16 cellular contexts compared by ENCODE assay signal in genomic region chr10:7572435-7572834, GRCh38.
DNase-seq lines count a peak whose midpoint lies in the region; ATAC-seq and TF ChIP-seq lines count a peak whose summit lies in the region.
"Had no signal": no experiment of that assay in that cellular context is flagged by ENCODE, and none has a peak within 500 bp of the region (broad histone marks: within the 10 kb centered on the region; RNA-seq: fewer than 3 reads in every experiment).

No MANE protein-coding gene starts in this region.

- no peaks in the 10 kb centered on the region for H3F3A ChIP-seq in GM23248 (ENCODE audit: insufficient read depth)

- H3K36me3 ChIP-seq in GM23248 (ENCODE audit: low read depth), result no peaks in the 10 kb centered on the region
- no peaks in the 10 kb centered on the region for H3K36me3 ChIP-seq in body of pancreas (replicated peaks in 1 of 2; ENCODE audit: insufficient read depth in 1 of 2, low read depth in 2 of 2)
- no peaks in the 10 kb centered on the region for H3K36me3 ChIP-seq in lung (ENCODE audit: control insufficient read depth in 2 of 2, insufficient read depth in 2 of 2, low read length in 2 of 2)

- H2AFZ ChIP-seq in GM23248, result no peak overlapping the region

- ATAC-seq in body of pancreas, result peak; percentile 33
- peak; percentile 72 for ATAC-seq in lung (ENCODE audit: insufficient read depth, low FRiP score)
- ATAC-seq in activated T-cell treated with anti-CD3 and anti-CD28 coated beads, Interleukin-2, amount 50 U/mL, for 72 hours (replicated peaks in 1 of 2), result no peak

- H3K27me3 ChIP-seq in GM23248 (replicated peaks; ENCODE audit: insufficient read depth) (no peaks in the 10 kb centered on the region; the same call in 1 of the 2 replicates), body of pancreas (no peaks in the 10 kb centered on the region), lung (ENCODE audit: control insufficient read depth, insufficient read depth) (no peaks in the 10 kb centered on the region)

- no peak for TF ChIP-seq POLR2A in body of pancreas (IDR thresholded peaks at IDR 0.05)

- no peak overlapping the region for H3K4me3 Mint-ChIP-seq in activated T-cell treated with anti-CD3 and anti-CD28 coated beads, Interleukin-2, amount 50 U/mL, for 72 hours
- no peak overlapping the region for H3K4me3 Mint-ChIP-seq in mesothelial cell of epicardium

- TF ChIP-seq CTCF in body of pancreas (IDR thresholded peaks at IDR 0.05) (no peak), lung (IDR thresholded peaks at IDR 0.05; ENCODE audit: control extremely low read depth, extremely low read depth) (no peak), mesothelial cell of epicardium (IDR thresholded peaks at IDR 0.05; ENCODE audit: unreplicated experiment) (no peak)

- no peaks in the 10 kb centered on the region for H3K9me3 Mint-ChIP-seq in activated T-cell treated with anti-CD3 and anti-CD28 coated beads, Interleukin-2, amount 50 U/mL, for 72 hours
- no peaks in the 10 kb centered on the region for H3K9me3 Mint-ChIP-seq in mesothelial cell of epicardium

- H3K4me2 ChIP-seq in GM23248 (ENCODE audit: unreplicated experiment), result no peak overlapping the region
- H3K4me2 ChIP-seq: KMS-11 had no signal

- H3K27me3 Mint-ChIP-seq in activated T-cell treated with anti-CD3 and anti-CD28 coated beads, Interleukin-2, amount 50 U/mL, for 72 hours (ENCODE audit: low read depth), result no peaks in the 10 kb centered on the region
- no peaks in the 10 kb centered on the region for H3K27me3 Mint-ChIP-seq in mesothelial cell of epicardium (ENCODE audit: low read depth)

- H3K4me1 ChIP-seq in GM23248 (ENCODE audit: insufficient read depth), result no peaks in the 10 kb centered on the region
- no peaks in the 10 kb centered on the region for H3K4me1 ChIP-seq in body of pancreas
- H3K4me1 ChIP-seq in lung (ENCODE audit: control insufficient read depth in 2 of 2, insufficient read depth in 2 of 2, low read length in 2 of 2), result no peaks in the 10 kb centered on the region

- no peaks in the 10 kb centered on the region for H3K36me3 Mint-ChIP-seq in activated T-cell treated with anti-CD3 and anti-CD28 coated beads, Interleukin-2, amount 50 U/mL, for 72 hours (ENCODE audit: insufficient read depth in 2 of 2)
- no peaks in the 10 kb centered on the region for H3K36me3 Mint-ChIP-seq in mesothelial cell of epicardium

- no peaks in the 10 kb centered on the region for H3K9me2 ChIP-seq in GM23248 (ENCODE audit: insufficient read depth)

- no peak overlapping the region for H3K9ac ChIP-seq in GM23248
- H3K9ac ChIP-seq: KMS-11 had no signal

- no peak overlapping the region for H3K4me3 ChIP-seq in GM23248
- H3K4me3 ChIP-seq in body of pancreas, result no peak overlapping the region
- no peak overlapping the region for H3K4me3 ChIP-seq in lung

- H3K9me3 ChIP-seq in GM23248 (ENCODE audit: low read depth) (no peaks in the 10 kb centered on the region), body of pancreas (no peaks in the 10 kb centered on the region), lung (ENCODE audit: control insufficient read depth in 2 of 2, insufficient read depth in 1 of 2, low read length in 1 of 2) (no peaks in the 10 kb centered on the region)

- no peak overlapping the region for H3K27ac ChIP-seq in GM23248
- H3K27ac ChIP-seq in body of pancreas, result no peak overlapping the region
- H3K27ac ChIP-seq in lung (ENCODE audit: low read depth in 1 of 2, low read length in 1 of 2), result no peak overlapping the region
- H3K27ac ChIP-seq: KMS-11 had no signal

- intact Hi-C loops in body of pancreas (cut with DNase I), result no loop called here

- H3K79me2 ChIP-seq in GM23248 (ENCODE audit: insufficient read depth), result no peaks in the 10 kb centered on the region

- DNase-seq in A172 (ENCODE audit: low spot score) (peak; percentile 18), GM23248 (peak; percentile 57), body of pancreas (no peak), lung (ENCODE audit: low spot score) (no peak), mesothelial cell of epicardium (ENCODE audit: low spot score in 2 of 2, unreplicated experiment in 2 of 2) (no peak), germinal center (ENCODE audit: low spot score) (no peak), NCI-H510A treated with DMSO at 0.1 percent for 48 hours (lab: John Stamatoyannopoulos, UW) (no peak)
- DNase-seq in activated T-cell treated with anti-CD3 and anti-CD28 coated beads, Interleukin-2, amount 50 U/mL, for 72 hours, result no peak
- DNase-seq: activated CD4-positive, alpha-beta T cell treated with anti-CD3 and anti-CD28 coated beads, Interleukin-2, amount 50 U/mL, for 4 hours; activated T-cell treated with anti-CD3 and anti-CD28 coated beads, Interleukin-2, amount 50 U/mL, for 48 hours; H7; NCI-H2081 treated with DMSO at 0.1 percent for 48 hours; NCI-H82; SIG-M5; stimulated activated naive CD4-positive, alpha-beta T cell treated with Interleukin-2 at 50 U/mL for 16 hours had no signal

- 2 to 3% methylated on average over 2 of the region's 2 CpGs for WGBS in GM23248 (ENCODE audit: low coverage in 1 of 2, low lambda C conversion rate in 2 of 2, missing lambda C conversion rate in 2 of 2), 2 experiments
- WGBS in body of pancreas, 2 donors, result 53 to 57% methylated on average over 2 of the region's 2 CpGs
- WGBS in lung, 2 donors, result 10 to 22% methylated on average over 2 of the region's 2 CpGs

- H4K20me1 ChIP-seq in GM23248 (ENCODE audit: insufficient read depth), result no peaks in the 10 kb centered on the region

- no peaks in the 10 kb centered on the region for H3K4me1 Mint-ChIP-seq in activated T-cell treated with anti-CD3 and anti-CD28 coated beads, Interleukin-2, amount 50 U/mL, for 72 hours (ENCODE audit: low read depth)
- peaks cover 6% of the 10 kb centered on the region for H3K4me1 Mint-ChIP-seq in mesothelial cell of epicardium

- H3K27ac Mint-ChIP-seq in activated T-cell treated with anti-CD3 and anti-CD28 coated beads, Interleukin-2, amount 50 U/mL, for 72 hours, result no peak overlapping the region
- no peak overlapping the region for H3K27ac Mint-ChIP-seq in mesothelial cell of epicardium

- in situ Hi-C loops in GM23248 (cut with MboI), result no loop called here

Comparison
In these comparisons a context has a peak if more than half of its experiments do, and no peak if none do; other contexts are left out.
1. DNase-seq: peak in A172 (single experiment) and GM23248 (single experiment); none in body of pancreas (0 of 4), lung (single experiment), activated T-cell treated with anti-CD3 and anti-CD28 coated beads, Interleukin-2, amount 50 U/mL, for 72 hours (0 of 2), mesothelial cell of epicardium (0 of 2), germinal center (single experiment) and NCI-H510A treated with DMSO at 0.1 percent for 48 hours (single experiment).
2. ATAC-seq: peak in body of pancreas (single experiment) and lung (single experiment); none in activated T-cell treated with anti-CD3 and anti-CD28 coated beads, Interleukin-2, amount 50 U/mL, for 72 hours (0 of 2).